Comparison of ENCODE assay signal across 17 cellular contexts in genomic region chr2:180474716-180475115, GRCh38.
"Had no signal": no experiment of that assay in that cellular context is flagged by ENCODE, and none has a peak within 500 bp of the region (broad histone marks: within the 10 kb centered on the region; RNA-seq: fewer than 3 reads in every experiment).

No MANE protein-coding gene starts in this region.

- H3K9me3 ChIP-seq: breast epithelium, neutrophil, tibial artery had no signal

- H3K4me3 ChIP-seq: breast epithelium, dorsolateral prefrontal cortex, smooth muscle cell, tibial artery had no signal

- ATAC-seq: activated CD8-positive, alpha-beta memory T cell treated with anti-CD3 and anti-CD28 coated beads, Interleukin-2, amount 10 ng/mL, durations not matched to agents 7 days and 5 days; activated naive CD4-positive, alpha-beta T cell treated with anti-CD3 and anti-CD28 coated beads, Interleukin-2, amount 50 U/mL, for 72 hours; esophagus mucosa; left colon; naive thymus-derived CD4-positive, alpha-beta T cell; right cardiac atrium; stimulated activated memory B cell treated with anti-CD40 and anti-IgM and Interleukin-4, amounts not matched to agents 10 μg/mL and 1 μg/mL and 100 μg/mL, for 72 hours had no signal

- DNase-seq: activated CD4-positive, alpha-beta T cell treated with anti-CD3 and anti-CD28 coated beads, Interleukin-2, amount 50 U/mL, for 4 hours; activated CD4-positive, CD25-positive, alpha-beta regulatory T cell treated with anti-CD3 and anti-CD28 coated beads, Interleukin-2, amount 50 U/mL, for 72 hours; activated CD8-positive, alpha-beta memory T cell treated with anti-CD3 and anti-CD28 coated beads, Interleukin-2, amount 10 ng/mL, durations not matched to agents 7 days and 5 days; activated effector memory CD4-positive, alpha-beta T cell treated with Interleukin-2 at 50 U/mL for 16 hours; activated T-cell treated with anti-CD3 and anti-CD28 coated beads, Interleukin-2, amount 50 U/mL, for 24 hours; amygdala; dorsolateral prefrontal cortex; left colon; naive thymus-derived CD4-positive, alpha-beta T cell; right cardiac atrium; tibial artery had no signal

- H3K4me1 ChIP-seq: breast epithelium, tibial artery had no signal

- H3K27me3 ChIP-seq: breast epithelium, dorsolateral prefrontal cortex, neutrophil, tibial artery had no signal

- H3K36me3 ChIP-seq: breast epithelium, neutrophil, tibial artery had no signal

- H3K27ac ChIP-seq: breast epithelium, neutrophil, tibial artery had no signal

- H3K4me2 ChIP-seq: smooth muscle cell had no signal
